8 cellular contexts compared by ENCODE assay signal in genomic region chr16:88527186-88527936, GRCh38. TPM values are rescaled to one million over a fixed set of nuclear protein-coding genes. Genes with fewer than 3 reads are reported as not detected.
DNase-seq lines count a peak whose midpoint lies in the region; ATAC-seq, FAIRE-seq and TF ChIP-seq lines count a peak whose summit lies in the region.

No MANE protein-coding gene starts in this region.

- TF ChIP-seq POLR2A in GM12891 (IDR thresholded peaks at IDR 0.05; ENCODE audit: low read depth, low read length), result no peak

- no peak for ATAC-seq in GM19324 (IDR thresholded peaks at IDR 0.05; ENCODE audit: low FRiP score, unreplicated experiment)
- no peak for ATAC-seq in GM21737 (IDR thresholded peaks at IDR 0.05; ENCODE audit: unreplicated experiment)

- TF ChIP-seq CTCF in retinal pigment epithelial cell (conservative IDR thresholded peaks at IDR 0.05; ENCODE audit: low read depth, low read length), result peak; percentile 76

- H3K4me3 ChIP-seq in retinal pigment epithelial cell (ENCODE audit: low read length), result no peak overlapping the region

- peak; percentile 44 for DNase-seq in A172 (ENCODE audit: low spot score)
- DNase-seq in GM12891 (ENCODE audit: insufficient read length, low spot score), result peak; percentile 97
- peak; percentile 51 for DNase-seq in RPMI8226
- DNase-seq in activated naive CD4-positive, alpha-beta T cell (lab: John Stamatoyannopoulos, UW), result peak; percentile 17 to 60 (median 44)
- DNase-seq in glomerular visceral epithelial cell (ENCODE audit: extremely low spot score), result peak; percentile 45
- peak; percentile 4 for DNase-seq in retinal pigment epithelial cell (ENCODE audit: low read depth)

- FAIRE-seq in GM12891 (lab: Jason Lieb, UNC), result peak; percentile 38

TF ChIP-seq in GM12891, 5 proteins besides CTCF, POLR2A, EP300 and RAD21:
- TF ChIP-seq POU2F2 (IDR thresholded peaks at IDR 0.05; ENCODE audit: low read depth, low read length), result no peak
- TF ChIP-seq POLR2AphosphoS5 (IDR thresholded peaks at IDR 0.05; ENCODE audit: low read depth, low read length), result no peak
- TF ChIP-seq SPI1 (IDR thresholded peaks at IDR 0.05; ENCODE audit: low read depth, low read length), result no peak
- TF ChIP-seq PAX5 (IDR thresholded peaks at IDR 0.05; ENCODE audit: insufficient read depth, low read length, severe bottlenecking), result no peak
- TF ChIP-seq TAF1 (IDR thresholded peaks at IDR 0.05; ENCODE audit: low read depth, low read length), result no peak

RNA-seq across cellular contexts. Expression of gene ZC3H18, which starts 42.8 kb away (rescaled TPM):
- total RNA-seq in A172 (2014; rRNA removed; shearing (Covaris generic)), result 17.7 and 18.3 TPM in 2 replicates
- polyA plus RNA-seq in GM12891 (2012; ENCODE audit: low read depth, missing spikeins), result 26.0 TPM

Comparison
In these comparisons a context has a peak if more than half of its experiments do, and no peak if none do; other contexts are left out.
1. DNase-seq: peak in every context shown above with its lines; median percentile 97 in GM12891; 51 in RPMI8226; 45 in glomerular visceral epithelial cell; 44 in A172; 44 in activated naive CD4-positive, alpha-beta T cell; 4 in retinal pigment epithelial cell.